ENCODE assay signal across 22 cellular contexts in the genomic region with DNA sequence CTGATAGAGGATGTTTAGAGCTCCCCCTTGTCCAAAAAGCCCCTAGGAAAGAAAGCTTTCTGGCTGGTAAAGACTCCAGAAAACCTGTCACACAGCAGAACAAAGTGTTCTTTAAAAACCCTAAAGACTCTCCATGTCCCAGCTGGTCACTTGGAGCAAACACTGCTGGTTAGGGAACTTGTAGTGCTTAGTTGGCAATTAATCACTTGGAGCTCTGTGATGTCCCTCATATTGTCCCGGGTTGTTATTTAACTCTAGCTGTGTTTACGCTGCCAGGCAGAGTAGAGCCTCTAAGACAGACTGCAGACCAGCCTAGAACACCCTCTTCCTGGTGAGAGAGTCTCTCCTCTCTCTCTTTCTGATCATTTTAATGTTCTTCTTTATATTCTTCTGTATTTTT.
DNase-seq lines count a peak whose midpoint lies in the region; ATAC-seq and TF ChIP-seq lines count a peak whose summit lies in the region.
"Had no signal": no experiment of that assay in that cellular context is flagged by ENCODE, and none has a peak within 500 bp of the region (broad histone marks: within the 10 kb centered on the region; RNA-seq: fewer than 3 reads in every experiment).

No MANE protein-coding gene starts in this region.

- H3K27ac Mint-ChIP-seq in nephron = peak overlapping the region in 2 of 3 experiments; percentile 35 to 37
- no peak overlapping the region for H3K27ac Mint-ChIP-seq in activated naive CD8-positive, alpha-beta T cell treated with anti-CD3 and anti-CD28 coated beads, Interleukin-2, amount 50 U/mL, for 24 hours

- H3K9me3 Mint-ChIP-seq in nephron = no peaks in the 10 kb centered on the region
- no peaks in the 10 kb centered on the region for H3K9me3 Mint-ChIP-seq in activated naive CD8-positive, alpha-beta T cell treated with anti-CD3 and anti-CD28 coated beads, Interleukin-2, amount 50 U/mL, for 24 hours

- no peaks in the 10 kb centered on the region for H4K20me1 ChIP-seq in OCI-LY7 (ENCODE audit: insufficient read depth, low read length)

- no peak for TF ChIP-seq CTCF in HEK293 (tag by site-specific recombination; IDR thresholded peaks at IDR 0.05)
- TF ChIP-seq CTCF in left ventricle myocardium inferior (IDR thresholded peaks at IDR 0.05; ENCODE audit: borderline replicate concordance) = no peak
- no peak for TF ChIP-seq CTCF in nephron (IDR thresholded peaks at IDR 0.05; ENCODE audit: unreplicated experiment in 3 of 3)
- TF ChIP-seq CTCF in OCI-LY7 (conservative IDR thresholded peaks at IDR 0.05; ENCODE audit: low read length) = no peak

- H3K4me3 ChIP-seq in HEK293 (ENCODE audit: low read depth, low read length) (no peak overlapping the region), left ventricle myocardium inferior (no peak overlapping the region), OCI-LY7 (ENCODE audit: low read depth, low read length, poor library complexity, severe bottlenecking) (no peak overlapping the region)
- H3K4me3 ChIP-seq: HAP-1, MG63 had no signal

- CTCF ChIA-PET in HEK293 (lab: Yijun Ruan, JAX) = interaction anchor here (0.6 kb wide), 2 partner anchors 11 to 278 kb away, joined by 3 to 4 read pairs; no protein-coding TSS in a partner anchor
- CTCF ChIA-PET in OCI-LY7 (lab: Charles Lee; ENCODE audit: unreplicated experiment) = no interaction called here

- H3K79me2 ChIP-seq in OCI-LY7 (ENCODE audit: insufficient read depth, low read depth, low read length) = no peaks in the 10 kb centered on the region

- no peak overlapping the region for H2AFZ ChIP-seq in OCI-LY7 (ENCODE audit: low read length)

- POLR2A ChIA-PET in HEK293 (lab: Yijun Ruan, JAX) = no interaction called here
- POLR2A ChIA-PET in OCI-LY7 (lab: Charles Lee) = interaction anchor here (0.7 kb wide), 1 partner anchor 146 kb away, joined by 3 read pairs; no protein-coding TSS in a partner anchor

- intact Hi-C loops in left ventricle myocardium inferior (cut with micrococcal nuclease) = no loop called here
- intact Hi-C loops in OCI-LY7 (cut with micrococcal nuclease; ENCODE audit: unreplicated experiment) = no loop called here

- no peak for ATAC-seq in GM21619 (IDR thresholded peaks at IDR 0.05; ENCODE audit: unreplicated experiment)
- no peak for ATAC-seq in activated naive CD8-positive, alpha-beta T cell treated with anti-CD3 and anti-CD28 coated beads, Interleukin-2, amount 50 U/mL, for 24 hours

- peaks cover 5% of the 10 kb centered on the region for H3K27me3 Mint-ChIP-seq in nephron (ENCODE audit: low read depth)
- no peaks in the 10 kb centered on the region for H3K27me3 Mint-ChIP-seq in activated naive CD8-positive, alpha-beta T cell treated with anti-CD3 and anti-CD28 coated beads, Interleukin-2, amount 50 U/mL, for 24 hours

- DNase-seq in DMS53 (lab: John Stamatoyannopoulos, UW) (peak; percentile 22), left ventricle myocardium inferior (no peak), OCI-LY7 (ENCODE audit: low spot score) (no peak), NCI-H526 treated with DMSO at 0.1 percent for 48 hours (lab: John Stamatoyannopoulos, UW) (no peak)
- DNase-seq in activated naive CD8-positive, alpha-beta T cell treated with anti-CD3 and anti-CD28 coated beads, Interleukin-2, amount 50 U/mL, for 24 hours = no peak
- DNase-seq: ACHN, DMS79 treated with DMSO at 0.1 percent for 48 hours, Kasumi-1, MG63, NCI-H1092, NCI-H146, NCI-H2029 treated with DMSO at 0.1 percent for 48 hours, NCI-H2171, NCI-H774, OCI-M1, SHP77 treated with DMSO at 0.1 percent for 48 hours, SK-N-SH had no signal

- H3K27ac ChIP-seq in HEK293 (ENCODE audit: extremely low read depth, low read depth, low read length) = no peak overlapping the region
- peak overlapping the region; percentile 38 for H3K27ac ChIP-seq in left ventricle myocardium inferior (replicated peaks)
- H3K27ac ChIP-seq in OCI-LY7 (ENCODE audit: low read depth, low read length, poor library complexity, severe bottlenecking) = no peak overlapping the region
- H3K27ac ChIP-seq: C4-2B had no signal

- no peaks in the 10 kb centered on the region for H3K4me1 ChIP-seq in HEK293 (ENCODE audit: control insufficient read depth, insufficient read depth, low read length)
- no peaks in the 10 kb centered on the region for H3K4me1 ChIP-seq in left ventricle myocardium inferior
- H3K4me1 ChIP-seq in OCI-LY7 (ENCODE audit: insufficient read depth, low read length, poor library complexity, severe bottlenecking) = peaks cover 27% of the 10 kb centered on the region
- H3K4me1 ChIP-seq: HAP-1 had no signal

- H3K9me3 ChIP-seq in HEK293 (ENCODE audit: control insufficient read depth, insufficient read depth, low read depth, low read length) = no peaks in the 10 kb centered on the region
- H3K9me3 ChIP-seq in left ventricle myocardium inferior (replicated peaks) = no peaks in the 10 kb centered on the region
- H3K9me3 ChIP-seq in OCI-LY7 (ENCODE audit: low read length) = no peaks in the 10 kb centered on the region
- H3K9me3 ChIP-seq: HAP-1, MG63, SK-N-SH had no signal

- no peaks in the 10 kb centered on the region for H3K9me2 ChIP-seq in OCI-LY7 (ENCODE audit: insufficient read depth, low read length)
- H3K9me2 ChIP-seq: SK-N-SH had no signal

- no peak overlapping the region for H3K4me2 ChIP-seq in OCI-LY7 (ENCODE audit: low read length)
- H3K4me2 ChIP-seq: SK-N-SH had no signal

- peaks cover 21% of the 10 kb centered on the region for H3K4me1 Mint-ChIP-seq in nephron
- H3K4me1 Mint-ChIP-seq in activated naive CD8-positive, alpha-beta T cell treated with anti-CD3 and anti-CD28 coated beads, Interleukin-2, amount 50 U/mL, for 24 hours = peaks cover 3% of the 10 kb centered on the region

- no TSS peak for BruUV-seq in OCI-LY7 (replicated peaks; lab: Mats Ljungman, UMichigan)

- H3K36me3 Mint-ChIP-seq in nephron (ENCODE audit: low read depth) = no peaks in the 10 kb centered on the region
- no peaks in the 10 kb centered on the region for H3K36me3 Mint-ChIP-seq in activated naive CD8-positive, alpha-beta T cell treated with anti-CD3 and anti-CD28 coated beads, Interleukin-2, amount 50 U/mL, for 24 hours (ENCODE audit: low read depth)

- no peak overlapping the region for H3K4me3 Mint-ChIP-seq in nephron
- no peak overlapping the region for H3K4me3 Mint-ChIP-seq in activated naive CD8-positive, alpha-beta T cell treated with anti-CD3 and anti-CD28 coated beads, Interleukin-2, amount 50 U/mL, for 24 hours

- no peaks in the 10 kb centered on the region for H3K36me3 ChIP-seq in HEK293 (ENCODE audit: control insufficient read depth in 2 of 2, insufficient read depth in 1 of 2, low read length in 2 of 2)
- H3K36me3 ChIP-seq in left ventricle myocardium inferior = no peaks in the 10 kb centered on the region
- H3K36me3 ChIP-seq in OCI-LY7 (ENCODE audit: insufficient read depth, low read length) = no peaks in the 10 kb centered on the region
- H3K36me3 ChIP-seq: HAP-1, MG63 had no signal

- H3K27me3 ChIP-seq in left ventricle myocardium inferior (ENCODE audit: low read depth) = no peaks in the 10 kb centered on the region
- H3K27me3 ChIP-seq: MG63 had no signal

TF ChIP-seq in HEK293, 187 proteins besides CTCF, POLR2A, EP300 and RAD21:
- TF ChIP-seq ZNF558 (tag by site-specific recombination; IDR thresholded peaks at IDR 0.05) (no peak), EGR2 (tag by site-specific recombination; IDR thresholded peaks at IDR 0.05; ENCODE audit: low read depth) (no peak), GLIS1 (tag by site-specific recombination; IDR thresholded peaks at IDR 0.05) (no peak), ELK4 (IDR thresholded peaks at IDR 0.05; ENCODE audit: borderline replicate concordance, low read depth, low read length) (no peak), ZNF664 (tag by site-specific recombination; IDR thresholded peaks at IDR 0.05) (no peak), ZNF114 (tag by site-specific recombination; IDR thresholded peaks at IDR 0.05) (no peak), ZNF211 (tag by site-specific recombination; IDR thresholded peaks at IDR 0.05; ENCODE audit: low read depth) (no peak), ZIC2 (tag by site-specific recombination; IDR thresholded peaks at IDR 0.05) (peak; percentile 55), HOXC10 (CRISPR knock-in tag; IDR thresholded peaks at IDR 0.05) (no peak)
